In genomic region chr1:235011064-235011598, GRCh38 we compare ENCODE assay signal across 8 cellular contexts.
DNase-seq lines count a peak whose midpoint lies in the region; ATAC-seq and TF ChIP-seq lines count a peak whose summit lies in the region.

No MANE protein-coding gene starts in this region.

- TF ChIP-seq POLR2A in vagina (IDR thresholded peaks at IDR 0.05) (no peak), GM18505 (IDR thresholded peaks at IDR 0.05; ENCODE audit: borderline replicate concordance, extremely low read depth, insufficient read depth, insufficient read length) (no peak)

- peaks cover 19% of the 10 kb centered on the region for H3K4me1 ChIP-seq in adipocyte (ENCODE audit: control insufficient read depth, insufficient read depth, low read length)
- peaks cover 14% of the 10 kb centered on the region for H3K4me1 ChIP-seq in vagina

- H3K27me3 ChIP-seq in adipocyte (replicated peaks; ENCODE audit: control insufficient read depth, insufficient read depth, low read length) (no peaks in the 10 kb centered on the region), vagina (no peaks in the 10 kb centered on the region)

- intact Hi-C loops in vagina (cut with DNase I) = no loop called here

- DNase-seq in Daoy (ENCODE audit: low read depth) = peak; percentile 33
- peak; percentile 28 for DNase-seq in T follicular helper cell (ENCODE audit: low read depth)
- DNase-seq in adipocyte (ENCODE audit: low read depth) = no peak
- DNase-seq in stimulated activated CD4-positive, alpha-beta T cell treated with anti-CD3 and anti-CD28 coated beads, Interleukin-1b, Interleukin-23, amount 100 ng/mL, for 1 hour (ENCODE audit: low read depth in 2 of 2) = peak; percentile 12 to 48
- no peak for DNase-seq in vagina (ENCODE audit: extremely low spot score in 2 of 2)
- no peak for DNase-seq in NCI-H2227 (lab: John Stamatoyannopoulos, UW; ENCODE audit: unreplicated experiment)
- DNase-seq in coronary artery (ENCODE audit: low spot score) = no peak

- H3K27ac ChIP-seq in vagina = no peak overlapping the region
- H3K27ac ChIP-seq in coronary artery = no peak overlapping the region

- no peaks in the 10 kb centered on the region for H3K9me3 ChIP-seq in adipocyte (ENCODE audit: control insufficient read depth, low read length)
- no peaks in the 10 kb centered on the region for H3K9me3 ChIP-seq in vagina

- no peak for ATAC-seq in GM18505 (IDR thresholded peaks at IDR 0.05; ENCODE audit: unreplicated experiment)

- TF ChIP-seq CTCF in vagina (IDR thresholded peaks at IDR 0.05) = no peak
- TF ChIP-seq CTCF in coronary artery (IDR thresholded peaks at IDR 0.05) = no peak

- H3K9ac ChIP-seq in adipocyte (ENCODE audit: low read length) = peak overlapping the region; percentile 39

- H3K4me3 ChIP-seq in adipocyte (ENCODE audit: low read length) = no peak overlapping the region
- no peak overlapping the region for H3K4me3 ChIP-seq in vagina
- H3K4me3 ChIP-seq in coronary artery = no peak overlapping the region

- H3K36me3 ChIP-seq in adipocyte (ENCODE audit: control insufficient read depth, insufficient read depth, low read length, severe bottlenecking) = no peaks in the 10 kb centered on the region
- no peaks in the 10 kb centered on the region for H3K36me3 ChIP-seq in vagina

Comparison
In these comparisons a context has a peak if more than half of its experiments do, and no peak if none do; other contexts are left out.
1. DNase-seq: peak in Daoy (single experiment), T follicular helper cell (single experiment) and stimulated activated CD4-positive, alpha-beta T cell treated with anti-CD3 and anti-CD28 coated beads, Interleukin-1b, Interleukin-23, amount 100 ng/mL, for 1 hour (2 of 2); none in adipocyte (single experiment), vagina (0 of 2), NCI-H2227 (single experiment) and coronary artery (single experiment).